In the genomic region with DNA sequence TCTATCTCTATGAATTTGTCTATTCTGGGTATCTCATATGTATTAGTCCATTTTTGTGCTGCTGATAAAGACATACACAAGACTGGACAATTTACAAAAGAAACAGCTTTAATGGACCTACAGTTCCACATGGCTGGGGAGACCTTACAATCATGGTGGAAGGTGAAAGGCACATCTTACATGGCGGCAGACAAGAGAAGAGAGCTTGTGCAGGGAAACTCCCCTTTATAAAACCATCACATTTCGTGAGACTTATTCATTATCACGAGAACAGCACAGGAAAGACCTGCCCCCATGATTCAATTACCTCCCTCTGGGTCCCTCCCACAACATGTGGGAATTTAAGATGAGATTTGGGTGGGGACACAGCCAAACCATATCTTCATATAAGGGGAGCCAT, we compare ENCODE assay signal across 2 cellular contexts.
TF ChIP-seq lines count a peak whose summit lies in the region.

No MANE protein-coding gene starts in this region.

TF ChIP-seq in HEK293, 187 proteins besides CTCF, POLR2A, EP300 and RAD21:
- peak; percentile 76 for TF ChIP-seq SETDB1 (IDR thresholded peaks at IDR 0.05; ENCODE audit: insufficient read length, low read length)

TF ChIP-seq in K562, 482 proteins besides CTCF, POLR2A, EP300 and RAD21:
- 0 out of 4 replicates have a peak, but pooled peaks of 1 of the 2 experiments have one; percentile 21 for TF ChIP-seq TRIM24 (IDR thresholded peaks at IDR 0.05)
- peak; percentile 65 for TF ChIP-seq ZFP36 (IDR thresholded peaks at IDR 0.05; ENCODE audit: low read depth, low read length, partially characterized antibody)
TF ChIP-seq in K562: peak in this region for 2; not testable (repeated sequence) for 480.
